9 cellular contexts compared by ENCODE assay signal in genomic region chr4:7328913-7329638, GRCh38.
DNase-seq lines count a peak whose midpoint lies in the region; ATAC-seq and TF ChIP-seq lines count a peak whose summit lies in the region.
"Had no signal": no experiment of that assay in that cellular context is flagged by ENCODE, and none has a peak within 500 bp of the region (broad histone marks: within the 10 kb centered on the region; RNA-seq: fewer than 3 reads in every experiment).

No MANE protein-coding gene starts in this region.

- H3K27ac Mint-ChIP-seq in activated CD4-positive, alpha-beta memory T cell treated with anti-CD3 and anti-CD28 coated beads for 36 hours, result no peak overlapping the region

- CTCF ChIA-PET in activated CD4-positive, alpha-beta memory T cell treated with anti-CD3 and anti-CD28 coated beads for 36 hours (lab: Charles Lee), result interaction anchor here (0.6 kb wide), 1 partner anchor 100 kb away, joined by 4 read pairs; no protein-coding TSS in a partner anchor

- no peaks in the 10 kb centered on the region for H3K4me1 Mint-ChIP-seq in activated CD4-positive, alpha-beta memory T cell treated with anti-CD3 and anti-CD28 coated beads for 36 hours (ENCODE audit: low read depth)

- H3K36me3 ChIP-seq in adipocyte (ENCODE audit: control insufficient read depth, insufficient read depth, low read length, severe bottlenecking), result no peaks in the 10 kb centered on the region
- H3K36me3 ChIP-seq: Peyer's patch had no signal

- no peaks in the 10 kb centered on the region for H3K36me3 Mint-ChIP-seq in activated CD4-positive, alpha-beta memory T cell treated with anti-CD3 and anti-CD28 coated beads for 36 hours

- peak; percentile 27 for TF ChIP-seq CTCF in retinal pigment epithelial cell (conservative IDR thresholded peaks at IDR 0.05; ENCODE audit: low read depth, low read length)

- peaks cover 24% of the 10 kb centered on the region for H3K27me3 ChIP-seq in adipocyte (replicated peaks; ENCODE audit: control insufficient read depth, insufficient read depth, low read length)
- H3K27me3 ChIP-seq: Peyer's patch had no signal

- no peaks in the 10 kb centered on the region for H3K9me3 ChIP-seq in adipocyte (ENCODE audit: control insufficient read depth, low read length)
- H3K9me3 ChIP-seq: Peyer's patch had no signal

- intact Hi-C loops in cardiac septum (cut with DNase I), result no loop called here
- intact Hi-C loops in activated CD4-positive, alpha-beta memory T cell treated with anti-CD3 and anti-CD28 coated beads for 36 hours (cut with micrococcal nuclease), result no loop called here

- no peak overlapping the region for H3K9ac ChIP-seq in adipocyte (ENCODE audit: low read length)

- H3K4me3 ChIP-seq in adipocyte (ENCODE audit: low read length) (no peak overlapping the region), retinal pigment epithelial cell (ENCODE audit: low read length) (no peak overlapping the region)
- H3K4me3 ChIP-seq: Peyer's patch had no signal

- peaks cover 5% of the 10 kb centered on the region for H3K27me3 Mint-ChIP-seq in activated CD4-positive, alpha-beta memory T cell treated with anti-CD3 and anti-CD28 coated beads for 36 hours

- H3K4me1 ChIP-seq in adipocyte (ENCODE audit: control insufficient read depth, insufficient read depth, low read length), result peaks cover 14% of the 10 kb centered on the region
- H3K4me1 ChIP-seq: Peyer's patch had no signal

- DNase-seq in GM03348 (ENCODE audit: low spot score), result peak; percentile 93
- peak; percentile 84 for DNase-seq in adipocyte (ENCODE audit: low read depth)
- DNase-seq in cardiac septum (ENCODE audit: low spot score), result peak; percentile 84
- DNase-seq in retinal pigment epithelial cell (ENCODE audit: low read depth), result peak; percentile 73
- no peak for DNase-seq in NCI-H1105 (lab: John Stamatoyannopoulos, UW)
- no peak for DNase-seq in activated CD4-positive, alpha-beta memory T cell treated with anti-CD3 and anti-CD28 coated beads for 36 hours

- POLR2A ChIA-PET in activated CD4-positive, alpha-beta memory T cell treated with anti-CD3 and anti-CD28 coated beads for 36 hours (lab: Charles Lee), result no interaction called here

- no peak for ATAC-seq in GM21360 (IDR thresholded peaks at IDR 0.05; ENCODE audit: unreplicated experiment)
- no peak for ATAC-seq in HG03565 (IDR thresholded peaks at IDR 0.05; ENCODE audit: unreplicated experiment)

- H3K4me3 Mint-ChIP-seq in activated CD4-positive, alpha-beta memory T cell treated with anti-CD3 and anti-CD28 coated beads for 36 hours, result no peak overlapping the region

- no peaks in the 10 kb centered on the region for H3K9me3 Mint-ChIP-seq in activated CD4-positive, alpha-beta memory T cell treated with anti-CD3 and anti-CD28 coated beads for 36 hours

Comparison
In these comparisons a context has a peak if more than half of its experiments do, and no peak if none do; other contexts are left out.
1. DNase-seq: peak in GM03348 (single experiment), adipocyte (single experiment), cardiac septum (single experiment) and retinal pigment epithelial cell (single experiment); none in NCI-H1105 (single experiment) and activated CD4-positive, alpha-beta memory T cell treated with anti-CD3 and anti-CD28 coated beads for 36 hours (single experiment).